ENCODE assay signal across 25 cellular contexts in the genomic region with DNA sequence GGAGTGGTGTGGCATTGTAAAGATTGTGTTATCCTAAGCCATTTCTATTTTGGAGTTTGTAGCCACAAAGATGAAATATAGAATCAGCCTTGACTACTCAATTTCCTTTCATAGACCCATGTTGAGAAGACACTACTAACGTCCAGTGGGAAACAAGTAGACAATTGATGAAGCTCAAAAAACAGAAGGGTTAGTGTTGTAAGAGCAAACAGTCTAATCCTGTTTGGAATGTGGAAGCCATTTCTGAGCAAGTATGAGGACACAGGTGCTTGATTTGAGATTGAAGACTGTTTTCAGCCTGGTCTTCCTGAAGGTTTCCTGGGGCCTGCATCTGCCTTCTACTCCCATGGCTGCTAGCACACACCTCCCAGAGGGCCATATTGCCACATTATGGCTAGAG. TPM values are rescaled to one million over a fixed set of nuclear protein-coding genes. Genes with fewer than 3 reads are reported as not detected.
DNase-seq lines count a peak whose midpoint lies in the region; ATAC-seq, FAIRE-seq and TF ChIP-seq lines count a peak whose summit lies in the region.
"Had no signal": no experiment of that assay in that cellular context is flagged by ENCODE, and none has a peak within 500 bp of the region (broad histone marks: within the 10 kb centered on the region; RNA-seq: fewer than 3 reads in every experiment).

No MANE protein-coding gene starts in this region.

- no peak for TF ChIP-seq CTCF in Caco-2 (IDR thresholded peaks at IDR 0.05; ENCODE audit: insufficient read depth in 1 of 2, low read depth in 1 of 2, low read length in 1 of 2, severe bottlenecking in 1 of 2, unreplicated experiment in 1 of 2)
- TF ChIP-seq CTCF in K562 (IDR thresholded peaks at IDR 0.05 in 2 of 3, conservative IDR thresholded peaks at IDR 0.05 in 1 of 3; ENCODE audit: insufficient read depth in 2 of 3, low read depth in 1 of 3, low read length in 3 of 3): no peak
- no peak for TF ChIP-seq CTCF in neural progenitor cell (IDR thresholded peaks at IDR 0.05)

- no peak for TF ChIP-seq RAD21 in K562 (CRISPR knock-in tag; conservative IDR thresholded peaks at IDR 0.05 in 1 of 2, IDR thresholded peaks at IDR 0.05 in 1 of 2)

- BruUV-seq in Caco-2 (replicated peaks; lab: Mats Ljungman, UMichigan) (no TSS peak), K562 (replicated peaks; lab: Mats Ljungman, UMichigan) (no TSS peak)

- no peak overlapping the region for H3K4me3 ChIP-seq in CD4-positive, CD25-positive, alpha-beta regulatory T cell (ENCODE audit: low read depth, low read length)
- H3K4me3 ChIP-seq in Caco-2 (ENCODE audit: low read depth, low read length): no peak overlapping the region
- no peak overlapping the region for H3K4me3 ChIP-seq in K562
- H3K4me3 ChIP-seq in neural progenitor cell: no peak overlapping the region
- H3K4me3 ChIP-seq: A549 had no signal

- intact Hi-C loops in Caco-2 (cut with micrococcal nuclease; ENCODE audit: unreplicated experiment): loop anchor here (5.0 to 10.0 kb wide), 3 partner anchors 107 to 230 kb away; no protein-coding TSS in a partner anchor
- intact Hi-C loops in K562 (cut with micrococcal nuclease): no loop called here
- intact Hi-C loops in activated T-helper 1 cell treated with anti-CD3 and anti-CD28 coated beads, Interleukin-12 subunit alpha, Interleukin-12 subunit beta, Interleukin-2, Interleukin-4 antibody, amounts not matched to agents 30 ng/mL and 10 ng/mL and 1 ng/mL, durations not matched to agents 14 hours and 24 hours and 36 hours (cut with micrococcal nuclease): no loop called here

- TF ChIP-seq POLR2A in K562 (conservative IDR thresholded peaks at IDR 0.05) (no peak), GM12892 (IDR thresholded peaks at IDR 0.05; ENCODE audit: low read depth, low read length) (no peak)

- no peak for ATAC-seq in CD4-positive, CD25-positive, alpha-beta regulatory T cell (ENCODE audit: low read depth in 2 of 2)
- no peak for ATAC-seq in K562
- ATAC-seq: A549 had no signal

- H3K4me2 ChIP-seq in K562 (ENCODE audit: insufficient read depth, low read length) (no peak overlapping the region), neural progenitor cell (peak overlapping the region; percentile 48)
- H3K4me2 ChIP-seq: A549, KMS-11, SK-N-SH had no signal

- H3K36me3 ChIP-seq in CD4-positive, CD25-positive, alpha-beta regulatory T cell (ENCODE audit: control insufficient read depth, insufficient read depth, low read length): peaks cover 21% of the 10 kb centered on the region
- H3K36me3 ChIP-seq in Caco-2 (ENCODE audit: control insufficient read depth, insufficient read depth, low read length) (no peaks in the 10 kb centered on the region), K562 (ENCODE audit: control insufficient read depth, insufficient read depth, low read length) (peaks cover 48% of the 10 kb centered on the region), neural progenitor cell (peaks cover 17% of the 10 kb centered on the region)

- POLR2A ChIA-PET in Caco-2 (lab: Charles Lee): interaction anchor here (0.5 to 0.6 kb wide), 2 partner anchors 111 to 219 kb away, joined by 3 read pairs; no protein-coding TSS in a partner anchor
- POLR2A ChIA-PET in K562 (lab: Yijun Ruan, JAX): no interaction called here

- peaks cover 0 to 13% (median 0%) of the 10 kb centered on the region in 7 donors for H3K9me3 Mint-ChIP-seq in CD4-positive, CD25-positive, alpha-beta regulatory T cell
- H3K9me3 Mint-ChIP-seq in Caco-2 (ENCODE audit: unreplicated experiment) (no peaks in the 10 kb centered on the region), neural progenitor cell (peaks cover 21% of the 10 kb centered on the region)
- no peaks in the 10 kb centered on the region for H3K9me3 Mint-ChIP-seq in activated T-helper 1 cell treated with anti-CD3 and anti-CD28 coated beads, Interleukin-12 subunit alpha, Interleukin-12 subunit beta, Interleukin-2, Interleukin-4 antibody, amounts not matched to agents 30 ng/mL and 10 ng/mL and 1 ng/mL, durations not matched to agents 14 hours and 24 hours and 36 hours

- H2AFZ ChIP-seq in K562 (ENCODE audit: low read depth, low read length) (no peak overlapping the region), neural progenitor cell (replicated peaks) (no peak overlapping the region)

- no peak for TF ChIP-seq EP300 in K562 (IDR thresholded peaks at IDR 0.05; ENCODE audit: low read length)

- no peak overlapping the region for H3K9ac ChIP-seq in K562 (ENCODE audit: insufficient read depth in 1 of 2, low read depth in 2 of 2, low read length in 2 of 2)
- no peak overlapping the region for H3K9ac ChIP-seq in neural progenitor cell
- H3K9ac ChIP-seq: KMS-11, SK-N-SH had no signal

- H3K27me3 ChIP-seq in CD4-positive, CD25-positive, alpha-beta regulatory T cell (ENCODE audit: control insufficient read depth, insufficient read depth, low read length): no peaks in the 10 kb centered on the region
- H3K27me3 ChIP-seq in Caco-2 (replicated peaks; ENCODE audit: control insufficient read depth, insufficient read depth, low read length): no peaks in the 10 kb centered on the region
- no peaks in the 10 kb centered on the region for H3K27me3 ChIP-seq in K562 (ENCODE audit: control insufficient read depth in 2 of 2, insufficient read depth in 2 of 2, low read length in 2 of 2)
- H3K27me3 ChIP-seq in neural progenitor cell: no peaks in the 10 kb centered on the region

- peak overlapping the region; percentile 15 to 91 (median 67) for H3K27ac Mint-ChIP-seq in CD4-positive, CD25-positive, alpha-beta regulatory T cell
- peak overlapping the region; percentile 77 for H3K27ac Mint-ChIP-seq in Caco-2 (ENCODE audit: unreplicated experiment)
- H3K27ac Mint-ChIP-seq in neural progenitor cell: no peak overlapping the region
- H3K27ac Mint-ChIP-seq in activated T-helper 1 cell treated with anti-CD3 and anti-CD28 coated beads, Interleukin-12 subunit alpha, Interleukin-12 subunit beta, Interleukin-2, Interleukin-4 antibody, amounts not matched to agents 30 ng/mL and 10 ng/mL and 1 ng/mL, durations not matched to agents 14 hours and 24 hours and 36 hours: no peak overlapping the region
- H3K27ac Mint-ChIP-seq: B cell had no signal

- H3K79me2 ChIP-seq in K562 (ENCODE audit: control insufficient read depth, insufficient read depth, low read length) (peaks cover 49% of the 10 kb centered on the region), neural progenitor cell (ENCODE audit: low read depth) (peaks cover 70% of the 10 kb centered on the region)

- no peaks in the 10 kb centered on the region for H3K27me3 Mint-ChIP-seq in CD4-positive, CD25-positive, alpha-beta regulatory T cell
- no peaks in the 10 kb centered on the region for H3K27me3 Mint-ChIP-seq in Caco-2 (ENCODE audit: insufficient read depth, unreplicated experiment)
- no peaks in the 10 kb centered on the region for H3K27me3 Mint-ChIP-seq in neural progenitor cell (ENCODE audit: insufficient read depth, low read depth)
- no peaks in the 10 kb centered on the region for H3K27me3 Mint-ChIP-seq in activated T-helper 1 cell treated with anti-CD3 and anti-CD28 coated beads, Interleukin-12 subunit alpha, Interleukin-12 subunit beta, Interleukin-2, Interleukin-4 antibody, amounts not matched to agents 30 ng/mL and 10 ng/mL and 1 ng/mL, durations not matched to agents 14 hours and 24 hours and 36 hours (ENCODE audit: insufficient read depth)
- H3K27me3 Mint-ChIP-seq: B cell had no signal

- peaks cover 4% of the 10 kb centered on the region for H3K9me1 ChIP-seq in K562 (ENCODE audit: control insufficient read depth, insufficient read depth, low read length)

- peaks cover 18% of the 10 kb centered on the region for H3F3A ChIP-seq in neural progenitor cell (ENCODE audit: low read depth)

- no peak for DNase-seq in CD4-positive, CD25-positive, alpha-beta regulatory T cell
- DNase-seq in Caco-2 (peak in 1 of 2 experiments; percentile 53), K562 (ENCODE audit: extremely low read depth in 1 of 4, low spot score in 3 of 4) (no peak), neural progenitor cell (ENCODE audit: low spot score) (no peak), GDM1 (lab: John Stamatoyannopoulos, UW) (no peak), GM12892 (ENCODE audit: insufficient read length) (no peak)
- no peak for DNase-seq in activated T-helper 1 cell treated with anti-CD3 and anti-CD28 coated beads, Interleukin-12 subunit alpha, Interleukin-12 subunit beta, Interleukin-2, Interleukin-4 antibody, amounts not matched to agents 30 ng/mL and 10 ng/mL and 1 ng/mL, durations not matched to agents 14 hours and 24 hours and 36 hours (ENCODE audit: low spot score)
- DNase-seq: COR-L47; DMS 273 treated with DMSO at 0.1 percent for 48 hours; DND-41; NCI-H1105; NCI-H2029 treated with DMSO at 0.1 percent for 48 hours; NCI-H226; NCI-H510A treated with DMSO at 0.1 percent for 48 hours; NCI-H748 treated with DMSO at 0.1 percent for 48 hours; NK-92 treated with Interleukin-12 subunit alpha and Interleukin-12 subunit beta, amount 100 ng/mL, for 24 hours; SHP77 treated with DMSO at 0.1 percent for 48 hours; SK-N-SH had no signal

- peaks cover 40% of the 10 kb centered on the region for H3K36me3 Mint-ChIP-seq in CD4-positive, CD25-positive, alpha-beta regulatory T cell
- H3K36me3 Mint-ChIP-seq in Caco-2 (ENCODE audit: insufficient read depth, unreplicated experiment) (peaks cover 82% of the 10 kb centered on the region), neural progenitor cell (peaks cover 42% of the 10 kb centered on the region)
- H3K36me3 Mint-ChIP-seq in activated T-helper 1 cell treated with anti-CD3 and anti-CD28 coated beads, Interleukin-12 subunit alpha, Interleukin-12 subunit beta, Interleukin-2, Interleukin-4 antibody, amounts not matched to agents 30 ng/mL and 10 ng/mL and 1 ng/mL, durations not matched to agents 14 hours and 24 hours and 36 hours (ENCODE audit: low read depth): peaks cover 46% of the 10 kb centered on the region

- no peak overlapping the region for H3K4me3 Mint-ChIP-seq in CD4-positive, CD25-positive, alpha-beta regulatory T cell
- H3K4me3 Mint-ChIP-seq in Caco-2 (ENCODE audit: unreplicated experiment) (peak overlapping the region; percentile 25), neural progenitor cell (no peak overlapping the region)
- no peak overlapping the region for H3K4me3 Mint-ChIP-seq in activated T-helper 1 cell treated with anti-CD3 and anti-CD28 coated beads, Interleukin-12 subunit alpha, Interleukin-12 subunit beta, Interleukin-2, Interleukin-4 antibody, amounts not matched to agents 30 ng/mL and 10 ng/mL and 1 ng/mL, durations not matched to agents 14 hours and 24 hours and 36 hours
- H3K4me3 Mint-ChIP-seq: B cell, CD14-positive monocyte had no signal

- H3K4me1 ChIP-seq in CD4-positive, CD25-positive, alpha-beta regulatory T cell (ENCODE audit: control insufficient read depth, insufficient read depth, low read length, poor library complexity, severe bottlenecking): peaks cover 36% of the 10 kb centered on the region
- H3K4me1 ChIP-seq in Caco-2 (peaks cover 18% of the 10 kb centered on the region), K562 (replicated peaks in 1 of 2; ENCODE audit: control insufficient read depth in 2 of 2, insufficient read depth in 2 of 2, low read length in 2 of 2) (0 out of 5 replicates have a peak, but pooled peaks cover 0 to 5% of the 10 kb centered on the region in 2 experiments), neural progenitor cell (peaks cover 12% of the 10 kb centered on the region)
- H3K4me1 ChIP-seq: A549 had no signal

- WGBS in K562 (ENCODE audit: insufficient coverage, low coverage, missing lambda C conversion rate): 50% methylated on average over 1 of the region's 1 CpG

- H3K27ac ChIP-seq in CD4-positive, CD25-positive, alpha-beta regulatory T cell (ENCODE audit: insufficient read depth, low read length, poor library complexity, severe bottlenecking): no peak overlapping the region
- H3K27ac ChIP-seq in K562 (ENCODE audit: extremely low read depth, low read depth, low read length) (no peak overlapping the region), neural progenitor cell (peak overlapping the region; percentile 44)
- H3K27ac ChIP-seq: A549, KMS-11, RWPE1 had no signal

- no peaks in the 10 kb centered on the region; the same call in 1 of the 2 replicates for H4K20me1 ChIP-seq in K562 (replicated peaks; ENCODE audit: control insufficient read depth, insufficient read depth, low read length)
- H4K20me1 ChIP-seq in neural progenitor cell (ENCODE audit: low read depth): peaks cover 15% of the 10 kb centered on the region

- CTCF ChIA-PET in Caco-2 (lab: Charles Lee) (interaction anchor here (1.0 kb wide), 2 partner anchors 9 to 187 kb away, joined by 4 to 6 read pairs; no protein-coding TSS in a partner anchor), K562 (lab: Yijun Ruan, JAX; ENCODE audit: low intra/inter-chr PET ratio) (no interaction called here)

- FAIRE-seq in K562 (lab: Jason Lieb, UNC) (peak; percentile 11), GM12892 (lab: Jason Lieb, UNC) (no peak)
- FAIRE-seq: A549, GM19239, H54 had no signal

- H3K9me3 ChIP-seq in CD4-positive, CD25-positive, alpha-beta regulatory T cell (ENCODE audit: control insufficient read depth in 2 of 2, low read length in 2 of 2): no peaks in the 10 kb centered on the region
- H3K9me3 ChIP-seq in Caco-2: no peaks in the 10 kb centered on the region
- no peaks in the 10 kb centered on the region for H3K9me3 ChIP-seq in K562 (replicated peaks; ENCODE audit: control insufficient read depth, insufficient read depth, low read depth, low read length)
- H3K9me3 ChIP-seq in neural progenitor cell (ENCODE audit: low read depth): no peaks in the 10 kb centered on the region
- H3K9me3 ChIP-seq: SK-N-SH had no signal

- in situ Hi-C loops in K562 (cut with MboI): no loop called here

- H3K4me1 Mint-ChIP-seq in CD4-positive, CD25-positive, alpha-beta regulatory T cell: peaks cover 37 to 61% (median 42%) of the 10 kb centered on the region in 4 donors
- H3K4me1 Mint-ChIP-seq in Caco-2 (ENCODE audit: low read depth, unreplicated experiment) (peaks cover 22% of the 10 kb centered on the region), neural progenitor cell (no peaks in the 10 kb centered on the region)
- H3K4me1 Mint-ChIP-seq in activated T-helper 1 cell treated with anti-CD3 and anti-CD28 coated beads, Interleukin-12 subunit alpha, Interleukin-12 subunit beta, Interleukin-2, Interleukin-4 antibody, amounts not matched to agents 30 ng/mL and 10 ng/mL and 1 ng/mL, durations not matched to agents 14 hours and 24 hours and 36 hours (ENCODE audit: low read depth): peaks cover 43% of the 10 kb centered on the region

RNA-seq across cellular contexts. Expression of a gene that starts 29.1 kb away (rescaled TPM):
- total RNA-seq in CD4-positive, CD25-positive, alpha-beta regulatory T cell: 61.5 TPM
- polyA plus RNA-seq in CD4-positive, CD25-positive, alpha-beta regulatory T cell: 10 to 100 TPM; 34.8 to 48.4 (median 39.5) TPM
- total RNA-seq in Caco-2 (2022): 47.4 and 50.5 TPM in 2 replicates
- 38.4 and 62.7 TPM in 2 replicates for total RNA-seq in K562 (2011; cell fraction: chromatin; rRNA removed; ENCODE audit: low replicate concordance)
- 41.2 and 42.4 TPM in 2 replicates for total RNA-seq in K562 (2011; cell fraction: nucleolus; rRNA removed)
- 48.5 and 56.0 TPM in 2 replicates for total RNA-seq in K562 (2011; cell fraction: nucleoplasm; rRNA removed)
- 25.0 and 26.5 TPM in 2 replicates for total RNA-seq in K562 (2014; rRNA removed)
- total RNA-seq in K562 (2014; rRNA removed; fragmentation: Illumina TruSeq; extraction: Trizol): 38.9 and 42.4 TPM in 2 replicates
- total RNA-seq in K562 (2015; rRNA removed; fragmentation: Illumina TruSeq; extraction: Trizol): 32.5 and 33.7 TPM in 2 replicates
- total RNA-seq in K562 (2021): 24.5 and 24.8 TPM in 2 replicates
- 23.6 and 30.5 TPM in 2 replicates for polyA plus RNA-seq in K562 (2011; rRNA removed)
- polyA plus RNA-seq in K562 (2011; cell fraction: cytosol; rRNA removed): 11.1 and 16.8 TPM in 2 replicates
- 9.8 and 12.0 TPM in 2 replicates for polyA plus RNA-seq in K562 (2011; cell fraction: nucleus; rRNA removed)
- polyA plus RNA-seq in K562 (2012): 16.8 and 17.9 TPM in 2 replicates
- 25.9 and 32.2 TPM in 2 replicates for polyA plus RNA-seq in K562 (2014; fragmentation: Illumina TruSeq; extraction: Trizol)
- 1 to 10 TPM; 6.0 to 8.0 TPM for polyA plus RNA-seq in K562 (2014; fragmentation: Nextera tagmentation; extraction: Ambion mirVana)
- polyA plus RNA-seq in K562 (2014; rRNA removed): 17.1 and 19.2 TPM in 2 replicates
- 46.2 and 51.4 TPM in 2 replicates for polyA minus RNA-seq in K562 (2011; rRNA and poly(A)+ RNA removed)
- polyA minus RNA-seq in K562 (2011; cell fraction: cytosol; rRNA and poly(A)+ RNA removed): 18.5 and 23.4 TPM in 2 replicates
- polyA minus RNA-seq in K562 (2011; cell fraction: nucleus; rRNA and poly(A)+ RNA removed): 10.1 and 19.4 TPM in 2 replicates
- total RNA-seq in neural progenitor cell (ENCODE audit: low replicate concordance): 51.9 and 73.2 TPM in 2 replicates
- total RNA-seq in activated T-helper 1 cell treated with anti-CD3 and anti-CD28 coated beads, Interleukin-12 subunit alpha, Interleukin-12 subunit beta, Interleukin-2, Interleukin-4 antibody, amounts not matched to agents 30 ng/mL and 10 ng/mL and 1 ng/mL, durations not matched to agents 14 hours and 24 hours and 36 hours: 32.8 and 37.3 TPM in 2 replicates
- polyA plus RNA-seq in GM12892 (2012; ENCODE audit: missing spikeins): 65.4 TPM

Comparison
In these comparisons a context has a peak if more than half of its experiments do, and no peak if none do; other contexts are left out.
1. H3K27ac Mint-ChIP-seq: peak in CD4-positive, CD25-positive, alpha-beta regulatory T cell (3 of 3) and Caco-2 (single experiment); none in neural progenitor cell (single experiment) and activated T-helper 1 cell treated with anti-CD3 and anti-CD28 coated beads, Interleukin-12 subunit alpha, Interleukin-12 subunit beta, Interleukin-2, Interleukin-4 antibody, amounts not matched to agents 30 ng/mL and 10 ng/mL and 1 ng/mL, durations not matched to agents 14 hours and 24 hours and 36 hours (single experiment).